Comparison of ENCODE assay signal across 12 cellular contexts in genomic region chr18:28834889-28835288, GRCh38.
DNase-seq lines count a peak whose midpoint lies in the region; ATAC-seq, FAIRE-seq and TF ChIP-seq lines count a peak whose summit lies in the region.
"Had no signal": no experiment of that assay in that cellular context is flagged by ENCODE, and none has a peak within 500 bp of the region (broad histone marks: within the 10 kb centered on the region; RNA-seq: fewer than 3 reads in every experiment).

No MANE protein-coding gene starts in this region.

- no peak overlapping the region for H3K27ac ChIP-seq in kidney (ENCODE audit: low read depth in 2 of 2, low read length in 2 of 2)

- no peak for TF ChIP-seq POLR2A in H54 (IDR thresholded peaks at IDR 0.05; ENCODE audit: low read depth, low read length)

- H3K9ac ChIP-seq in kidney (ENCODE audit: low read length in 2 of 2): no peak overlapping the region

- ATAC-seq in HG02588 (IDR thresholded peaks at IDR 0.05; ENCODE audit: unreplicated experiment): no peak
- ATAC-seq: K562 had no signal

- intact Hi-C loops in kidney (cut with DNase I): no loop called here

- no peaks in the 10 kb centered on the region for H3K4me1 ChIP-seq in kidney (ENCODE audit: control insufficient read depth in 1 of 2, insufficient read depth in 1 of 2, low read depth in 1 of 2, low read length in 2 of 2)

- DNase-seq in A172 (ENCODE audit: low spot score) (peak; percentile 76), H54 (ENCODE audit: insufficient read length, low spot score) (peak; percentile 2), amniotic epithelial cell (ENCODE audit: low read depth) (peak; percentile 35), fibroblast of villous mesenchyme (ENCODE audit: low read depth) (peak; percentile 24), HUDEP-2 (lab: John Stamatoyannopoulos, UW; ENCODE audit: unreplicated experiment in 76 of 76) (no peak), kidney (no peak), Kasumi-1 (lab: John Stamatoyannopoulos, UW) (no peak)
- DNase-seq: NCI-H187 treated with DMSO at 0.1 percent for 48 hours, nucleus accumbens had no signal

- no peak for TF ChIP-seq CTCF in fibroblast of villous mesenchyme (IDR thresholded peaks at IDR 0.05; ENCODE audit: insufficient read depth, low read depth, low read length)
- no peak for TF ChIP-seq CTCF in kidney (IDR thresholded peaks at IDR 0.05; ENCODE audit: borderline replicate concordance, extremely low read depth, insufficient read depth)

- FAIRE-seq in H54 (lab: Jason Lieb, UNC) (peak; percentile 93), kidney (lab: Jason Lieb, UNC) (no peak)
- FAIRE-seq: K562, urothelium cell line had no signal

- H3K9me3 ChIP-seq in kidney (ENCODE audit: control insufficient read depth in 1 of 2, low read length in 2 of 2): no peaks in the 10 kb centered on the region

- H3K4me3 ChIP-seq in fibroblast of villous mesenchyme (ENCODE audit: low read depth, low read length): no peak overlapping the region
- no peak overlapping the region for H3K4me3 ChIP-seq in kidney (ENCODE audit: low read length in 2 of 2)
- H3K4me3 ChIP-seq: K562 had no signal

- H3K36me3 ChIP-seq in kidney (ENCODE audit: control insufficient read depth in 1 of 2, insufficient read depth in 2 of 2, low read length in 2 of 2): no peaks in the 10 kb centered on the region

Comparison
In these comparisons a context has a peak if more than half of its experiments do, and no peak if none do; other contexts are left out.
1. DNase-seq: peak in A172 (single experiment), H54 (single experiment), amniotic epithelial cell (single experiment) and fibroblast of villous mesenchyme (single experiment); none in HUDEP-2 (0 of 76), kidney (single experiment) and Kasumi-1 (0 of 2).